In genomic region chr15:65516997-65517865, GRCh38 we compare ENCODE assay signal across 8 cellular contexts. TPM values are rescaled to one million over a fixed set of nuclear protein-coding genes. Genes with fewer than 3 reads are reported as not detected.
DNase-seq lines count a peak whose midpoint lies in the region; ATAC-seq, FAIRE-seq and TF ChIP-seq lines count a peak whose summit lies in the region.

TSS of gene DPP8 (minus strand) at chr15:65517689. CDS start at chr15:65512553, 5,136 bp downstream.

- H3K9me3 ChIP-seq in left ventricle myocardium inferior (replicated peaks) = no peaks in the 10 kb centered on the region
- no peaks in the 10 kb centered on the region for H3K9me3 ChIP-seq in prostate gland

- peak; percentile 88 for DNase-seq in GM12891 (ENCODE audit: insufficient read length, low spot score)
- DNase-seq in NCI-H146 (lab: John Stamatoyannopoulos, UW) = peak; percentile 86
- DNase-seq in amniotic stem cell (lab: John Stamatoyannopoulos, UW) = peak; percentile 82
- DNase-seq in left ventricle myocardium inferior = peak; percentile 93
- DNase-seq in prostate gland (ENCODE audit: low spot score) = peak; percentile 86
- peak; percentile 97 for DNase-seq in urothelium cell line (ENCODE audit: low spot score)

- FAIRE-seq in GM12891 (lab: Jason Lieb, UNC) (peak; percentile 98), urothelium cell line (lab: Jason Lieb, UNC) (peak; percentile 98)

- WGBS in prostate gland = under 1% methylated on average over 60 of the region's 75 CpGs

- TF ChIP-seq CTCF in left ventricle myocardium inferior (IDR thresholded peaks at IDR 0.05; ENCODE audit: borderline replicate concordance) (peak; percentile 90), prostate gland (IDR thresholded peaks at IDR 0.05) (peak; percentile 64 to 89 (median 86))

- H3K4me1 ChIP-seq in left ventricle myocardium inferior (peaks cover 56% of the 10 kb centered on the region), prostate gland (replicated peaks) (peaks cover 7% of the 10 kb centered on the region)

- H3K27ac ChIP-seq in left ventricle myocardium inferior (replicated peaks) (peak within 1 kb of the TSS; percentile 98), prostate gland (peak within 1 kb of the TSS; percentile 77 to 84)

- H3K27me3 ChIP-seq in left ventricle myocardium inferior (ENCODE audit: low read depth) (no peaks in the 10 kb centered on the region), prostate gland (replicated peaks; ENCODE audit: insufficient read depth) (no peaks in the 10 kb centered on the region)

- peak; percentile 82 for TF ChIP-seq POLR2A in GM12891 (IDR thresholded peaks at IDR 0.05; ENCODE audit: low read depth, low read length)
- peak; percentile 15 for TF ChIP-seq POLR2A in prostate gland (IDR thresholded peaks at IDR 0.05)

- peak within 1 kb of the TSS; percentile 100 for H3K4me3 ChIP-seq in left ventricle myocardium inferior
- H3K4me3 ChIP-seq in prostate gland = peak within 1 kb of the TSS; percentile 98 to 99

- H3K36me3 ChIP-seq in left ventricle myocardium inferior = peaks cover 4% of the 10 kb centered on the region
- no peaks in the 10 kb centered on the region for H3K36me3 ChIP-seq in prostate gland

- intact Hi-C loops in T-helper 1 cell treated with Interleukin-12 subunit alpha and Interleukin-12 subunit beta and Interleukin-4 antibody, amounts not matched to agents 30 ng/mL and 1 ng/mL, for 36 hours (cut with micrococcal nuclease) = loop anchor here (1.0 to 2.0 kb wide), 7 partner anchors 13 to 988 kb away; partner anchors contain the start of genes HACD3, INTS14, PARP16 and RAB11A
- intact Hi-C loops in left ventricle myocardium inferior (cut with micrococcal nuclease) (no loop called here), prostate gland (cut with DNase I) (no loop called here)

- peak; percentile 91 for ATAC-seq in HG02852 (IDR thresholded peaks at IDR 0.05; ENCODE audit: unreplicated experiment)

TF ChIP-seq in GM12891, 5 proteins besides CTCF, POLR2A, EP300 and RAD21:
- TF ChIP-seq POU2F2 (IDR thresholded peaks at IDR 0.05; ENCODE audit: low read depth, low read length) = peak; percentile 42; the same call in 1 of the 2 replicates
- peak; percentile 48; the same call in 1 of the 2 replicates for TF ChIP-seq SPI1 (IDR thresholded peaks at IDR 0.05; ENCODE audit: low read depth, low read length)
- peak; percentile 87 for TF ChIP-seq POLR2AphosphoS5 (IDR thresholded peaks at IDR 0.05; ENCODE audit: low read depth, low read length)
- TF ChIP-seq TAF1 (IDR thresholded peaks at IDR 0.05; ENCODE audit: low read depth, low read length) = peak; percentile 90
- peak; percentile 7 for TF ChIP-seq PAX5 (IDR thresholded peaks at IDR 0.05; ENCODE audit: insufficient read depth, low read length, severe bottlenecking)
TF ChIP-seq in GM12891: peak in this region for 5.

RNA-seq across cellular contexts. Expression of gene DPP8, which starts in this region (rescaled TPM):
- 10.4 TPM for polyA plus RNA-seq in GM12891 (2012; ENCODE audit: low read depth, missing spikeins)
- 43.6 and 45.0 TPM in 2 replicates for total RNA-seq in T-helper 1 cell treated with Interleukin-12 subunit alpha and Interleukin-12 subunit beta and Interleukin-4 antibody, amounts not matched to agents 30 ng/mL and 1 ng/mL, for 36 hours
- 39.9 TPM for total RNA-seq in left ventricle myocardium inferior
- 10 to 100 TPM; 32.7 to 39.6 TPM for total RNA-seq in prostate gland

Comparison
In these comparisons a context has a peak if more than half of its experiments do, and no peak if none do; other contexts are left out.
1. Peak in every context shown above with its lines: DNase-seq, ATAC-seq, H3K4me3 ChIP-seq and H3K27ac ChIP-seq.